In genomic region chr1:234009668-234010067, GRCh38 we compare ENCODE assay signal across 3 cellular contexts.
"Had no signal": no experiment of that assay in that cellular context is flagged by ENCODE, and none has a peak within 500 bp of the region (broad histone marks: within the 10 kb centered on the region; RNA-seq: fewer than 3 reads in every experiment).

No MANE protein-coding gene starts in this region.

- DNase-seq: GDM1, GF-D8 had no signal

- H3K4me3 ChIP-seq: GM12878 had no signal
